13 cellular contexts compared by ENCODE assay signal in genomic region chr21:34989337-34990151, GRCh38. TPM values are rescaled to one million over a fixed set of nuclear protein-coding genes. Genes with fewer than 3 reads are reported as not detected.
DNase-seq lines count a peak whose midpoint lies in the region; ATAC-seq and TF ChIP-seq lines count a peak whose summit lies in the region.
"Had no signal": no experiment of that assay in that cellular context is flagged by ENCODE, and none has a peak within 500 bp of the region (broad histone marks: within the 10 kb centered on the region; RNA-seq: fewer than 3 reads in every experiment).

No MANE protein-coding gene starts in this region.

- peak overlapping the region; percentile 54 for H3K9ac ChIP-seq in mesenchymal stem cell (ENCODE audit: low read length)

- TF ChIP-seq POLR2A in gastroesophageal sphincter (IDR thresholded peaks at IDR 0.05) = no peak

- H3K14ac ChIP-seq in mesenchymal stem cell (ENCODE audit: low read length in 2 of 2) = peak overlapping the region in 1 of 2 experiments; percentile 26

- H3K4me2 ChIP-seq in mesenchymal stem cell (ENCODE audit: low read length, poor library complexity, severe bottlenecking) = no peak overlapping the region

- no peak overlapping the region for H3K23ac ChIP-seq in mesenchymal stem cell (ENCODE audit: low read length in 2 of 2)

- H3K36me3 ChIP-seq in mesenchymal stem cell (ENCODE audit: control insufficient read depth in 1 of 2, insufficient read depth in 2 of 2, low read depth in 1 of 2, low read length in 2 of 2) (peaks cover 0 to 3% of the 10 kb centered on the region in 2 experiments), gastroesophageal sphincter (no peaks in the 10 kb centered on the region)
- H3K36me3 ChIP-seq: adrenal gland, BE2C had no signal

- peak overlapping the region in 1 of 2 experiments; percentile 61 for H3K18ac ChIP-seq in mesenchymal stem cell (ENCODE audit: low read depth in 1 of 2, low read length in 2 of 2)

- H3K4me3 ChIP-seq in AG09309 (ENCODE audit: control insufficient read depth, low read depth, low read length) (no peak overlapping the region), mesenchymal stem cell (ENCODE audit: insufficient read depth in 1 of 2, low read depth in 1 of 2, low read length in 2 of 2) (no peak overlapping the region), gastroesophageal sphincter (no peak overlapping the region)
- H3K4me3 ChIP-seq: adrenal gland, psoas muscle, SK-N-MC had no signal

- H3K9me3 ChIP-seq in mesenchymal stem cell (ENCODE audit: control insufficient read depth, low read length) = no peaks in the 10 kb centered on the region
- H3K9me3 ChIP-seq in gastroesophageal sphincter = no peaks in the 10 kb centered on the region
- H3K9me3 ChIP-seq: adrenal gland, BE2C, psoas muscle had no signal

- DNase-seq in AG09309 (ENCODE audit: low read depth) (peak; percentile 41), mesenchymal stem cell (peak; percentile 46), Kasumi-1 (lab: John Stamatoyannopoulos, UW) (no peak)
- DNase-seq in activated CD8-positive, alpha-beta memory T cell treated with anti-CD3 and anti-CD28 coated beads, Interleukin-2, amount 50 U/mL, for 24 hours (ENCODE audit: extremely low read depth) = peak; percentile 41
- DNase-seq in effector CD8-positive, alpha-beta T cell (lab: John Stamatoyannopoulos, UW) = no peak
- DNase-seq: adrenal gland, BE2C, NCI-H2171, psoas muscle had no signal

- H2BK120ac ChIP-seq in mesenchymal stem cell (ENCODE audit: low read depth, low read length) = no peak overlapping the region

- H3K27me3 ChIP-seq in mesenchymal stem cell (ENCODE audit: control insufficient read depth in 1 of 2, insufficient read depth in 1 of 2, low read length in 2 of 2) (no peaks in the 10 kb centered on the region), gastroesophageal sphincter (peaks cover 17% of the 10 kb centered on the region)
- H3K27me3 ChIP-seq: BE2C had no signal

- H3K4ac ChIP-seq in mesenchymal stem cell (ENCODE audit: low read depth in 1 of 2, low read length in 2 of 2) = peak overlapping the region in 1 of 2 experiments; percentile 11

- no peak overlapping the region for H2AFZ ChIP-seq in mesenchymal stem cell (ENCODE audit: low read depth, low read length)

- ATAC-seq in GM19351 (IDR thresholded peaks at IDR 0.05; ENCODE audit: unreplicated experiment) (peak; percentile 49), gastroesophageal sphincter (no peak), HG03280 (IDR thresholded peaks at IDR 0.05; ENCODE audit: unreplicated experiment) (no peak)
- ATAC-seq: psoas muscle had no signal

- H3K79me1 ChIP-seq in mesenchymal stem cell (replicated peaks; ENCODE audit: low read length, poor library complexity, severe bottlenecking) = peaks cover 3% of the 10 kb centered on the region

- TF ChIP-seq CTCF in AG09309 (IDR thresholded peaks at IDR 0.05; ENCODE audit: control insufficient read depth, insufficient read depth, low read depth, low read length, missing control alignments) (no peak), gastroesophageal sphincter (IDR thresholded peaks at IDR 0.05) (no peak)

- peaks cover 12% of the 10 kb centered on the region for H3K4me1 ChIP-seq in mesenchymal stem cell (ENCODE audit: control insufficient read depth, insufficient read depth, low read depth, low read length)
- H3K4me1 ChIP-seq in gastroesophageal sphincter = no peaks in the 10 kb centered on the region
- H3K4me1 ChIP-seq: adrenal gland, BE2C had no signal

- no peak overlapping the region for H3K27ac ChIP-seq in mesenchymal stem cell (ENCODE audit: low read length, poor library complexity, severe bottlenecking)
- no peak overlapping the region for H3K27ac ChIP-seq in gastroesophageal sphincter
- H3K27ac ChIP-seq: adrenal gland, psoas muscle, SK-N-MC had no signal

- H2AK5ac ChIP-seq in mesenchymal stem cell (ENCODE audit: low read length, severe bottlenecking) = no peak overlapping the region

- H4K91ac ChIP-seq in mesenchymal stem cell (ENCODE audit: low read length) = peak overlapping the region; percentile 31

- peak overlapping the region in 1 of 2 experiments; percentile 34 for H2BK12ac ChIP-seq in mesenchymal stem cell (ENCODE audit: low read length in 2 of 2)

- TF ChIP-seq EP300 in gastroesophageal sphincter (IDR thresholded peaks at IDR 0.05) = no peak

- WGBS in mesenchymal stem cell = 90% methylated on average over 6 of the region's 6 CpGs
- 46 to 66% methylated on average over 2 to 5 of the region's 6 CpGs for WGBS in gastroesophageal sphincter (ENCODE audit: low coverage in 1 of 2), 2 donors

- H4K8ac ChIP-seq in mesenchymal stem cell (ENCODE audit: low read length) = no peak overlapping the region

- H2BK5ac ChIP-seq in mesenchymal stem cell (ENCODE audit: low read depth, low read length, poor library complexity, severe bottlenecking) = no peak overlapping the region

- H2BK15ac ChIP-seq in mesenchymal stem cell (ENCODE audit: low read depth, poor library complexity, severe bottlenecking) = no peak overlapping the region

RNA-seq across cellular contexts. Expression of gene RUNX1, which starts 59.6 kb away (rescaled TPM):
- 32.6 TPM for polyA plus RNA-seq in mesenchymal stem cell (2013, experiment 1 of 2)
- 29.7 TPM for polyA plus RNA-seq in mesenchymal stem cell (2013, experiment 2 of 2)
- 10 to 100 TPM in 1 of 4 donors, 1 to 10 TPM in 3; 3.9 to 14.5 (median 5.8) TPM for total RNA-seq in gastroesophageal sphincter

Comparison
In these comparisons a context has a peak if more than half of its experiments do, and no peak if none do; other contexts are left out.
1. DNase-seq: peak in AG09309 (single experiment), activated CD8-positive, alpha-beta memory T cell treated with anti-CD3 and anti-CD28 coated beads, Interleukin-2, amount 50 U/mL, for 24 hours (single experiment) and mesenchymal stem cell (single experiment); none in Kasumi-1 (0 of 2) and effector CD8-positive, alpha-beta T cell (single experiment).